Comparison of ENCODE assay signal across 12 cellular contexts in the genomic region with DNA sequence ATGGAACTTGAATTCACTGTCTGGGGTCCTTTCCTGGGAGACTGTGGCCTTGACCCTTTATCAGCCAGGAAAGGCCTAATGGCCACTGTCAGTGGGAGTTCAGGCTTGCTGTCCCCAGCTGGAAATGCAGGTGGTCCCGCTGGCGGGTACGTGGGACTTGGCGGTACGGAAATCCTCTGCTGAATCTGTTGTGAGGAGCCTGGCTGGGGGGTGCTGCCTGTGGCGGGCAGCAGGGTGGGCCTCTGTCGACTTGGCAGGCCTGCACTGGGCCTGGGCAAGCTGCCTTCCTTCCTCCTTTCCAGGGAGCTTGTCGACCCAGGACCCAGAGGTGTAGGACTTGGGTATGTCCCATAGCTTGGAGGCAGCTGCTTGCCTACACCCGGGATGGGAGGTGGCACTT.
"Had no signal": no experiment of that assay in that cellular context is flagged by ENCODE, and none has a peak within 500 bp of the region (broad histone marks: within the 10 kb centered on the region; RNA-seq: fewer than 3 reads in every experiment).

No MANE protein-coding gene starts in this region.

- H3K27ac Mint-ChIP-seq: activated CD4-positive, alpha-beta T cell treated with anti-CD3 and anti-CD28 coated beads, Interleukin-2, amount 10 ng/mL, durations not matched to agents 7 days and 5 days; activated naive CD8-positive, alpha-beta T cell treated with anti-CD3 and anti-CD28 coated beads, Interleukin-2, amount 10 ng/mL, durations not matched to agents 7 days and 5 days; immature natural killer cell; memory B cell; natural killer cell treated with Interleukin-12 subunit alpha and Interleukin-12 subunit beta and Interleukin-15 and Interleukin-18, amount 100 ng/mL, for 72 hours had no signal

- H3K4me3 ChIP-seq: colonic mucosa, skin epidermis, tibial artery had no signal

- H3K9me3 Mint-ChIP-seq: activated CD4-positive, alpha-beta T cell treated with anti-CD3 and anti-CD28 coated beads, Interleukin-2, amount 10 ng/mL, durations not matched to agents 7 days and 5 days; activated naive CD8-positive, alpha-beta T cell treated with anti-CD3 and anti-CD28 coated beads, Interleukin-2, amount 10 ng/mL, durations not matched to agents 7 days and 5 days; activated T-cell treated with anti-CD3 and anti-CD28 coated beads, Interleukin-2, amount 50 U/mL, for 4 hours; immature natural killer cell; memory B cell; natural killer cell treated with Interleukin-12 subunit alpha and Interleukin-12 subunit beta and Interleukin-15 and Interleukin-18, amount 100 ng/mL, for 72 hours had no signal

- H3K9me3 ChIP-seq: colonic mucosa, tibial artery had no signal

- H3K4me1 ChIP-seq: colonic mucosa had no signal

- DNase-seq: activated CD4-positive, alpha-beta T cell treated with anti-CD3 and anti-CD28 coated beads, Interleukin-2, amount 10 ng/mL, durations not matched to agents 7 days and 5 days; activated CD4-positive, CD25-positive, alpha-beta regulatory T cell; activated effector memory CD4-positive, alpha-beta T cell treated with anti-CD3 and anti-CD28 coated beads, Interleukin-2, amount 50 U/mL, for 16 hours; activated naive CD8-positive, alpha-beta T cell treated with anti-CD3 and anti-CD28 coated beads, Interleukin-2, amount 10 ng/mL, durations not matched to agents 7 days and 5 days; activated T-cell treated with anti-CD3 and anti-CD28 coated beads, Interleukin-2, amount 50 U/mL, for 4 hours; colonic mucosa; effector CD8-positive, alpha-beta T cell; immature natural killer cell had no signal

- H3K4me3 Mint-ChIP-seq: activated CD4-positive, alpha-beta T cell treated with anti-CD3 and anti-CD28 coated beads, Interleukin-2, amount 10 ng/mL, durations not matched to agents 7 days and 5 days; activated naive CD8-positive, alpha-beta T cell treated with anti-CD3 and anti-CD28 coated beads, Interleukin-2, amount 10 ng/mL, durations not matched to agents 7 days and 5 days; activated T-cell treated with anti-CD3 and anti-CD28 coated beads, Interleukin-2, amount 50 U/mL, for 4 hours; immature natural killer cell; memory B cell; natural killer cell treated with Interleukin-12 subunit alpha and Interleukin-12 subunit beta and Interleukin-15 and Interleukin-18, amount 100 ng/mL, for 72 hours had no signal

- H3K4me1 Mint-ChIP-seq: activated CD4-positive, alpha-beta T cell treated with anti-CD3 and anti-CD28 coated beads, Interleukin-2, amount 10 ng/mL, durations not matched to agents 7 days and 5 days; activated naive CD8-positive, alpha-beta T cell treated with anti-CD3 and anti-CD28 coated beads, Interleukin-2, amount 10 ng/mL, durations not matched to agents 7 days and 5 days; immature natural killer cell; memory B cell had no signal

- H3K27ac ChIP-seq: colonic mucosa, skin epidermis, tibial artery had no signal

- ATAC-seq: activated T-cell treated with anti-CD3 and anti-CD28 coated beads, Interleukin-2, amount 50 U/mL, for 4 hours; natural killer cell treated with Interleukin-12 subunit alpha and Interleukin-12 subunit beta and Interleukin-15 and Interleukin-18, amount 100 ng/mL, for 72 hours had no signal

- H3K27me3 ChIP-seq: colonic mucosa, tibial artery had no signal

- H3K36me3 Mint-ChIP-seq: activated naive CD8-positive, alpha-beta T cell treated with anti-CD3 and anti-CD28 coated beads, Interleukin-2, amount 10 ng/mL, durations not matched to agents 7 days and 5 days; natural killer cell treated with Interleukin-12 subunit alpha and Interleukin-12 subunit beta and Interleukin-15 and Interleukin-18, amount 100 ng/mL, for 72 hours had no signal

- H3K27me3 Mint-ChIP-seq: activated CD4-positive, alpha-beta T cell treated with anti-CD3 and anti-CD28 coated beads, Interleukin-2, amount 10 ng/mL, durations not matched to agents 7 days and 5 days; activated naive CD8-positive, alpha-beta T cell treated with anti-CD3 and anti-CD28 coated beads, Interleukin-2, amount 10 ng/mL, durations not matched to agents 7 days and 5 days; memory B cell; natural killer cell treated with Interleukin-12 subunit alpha and Interleukin-12 subunit beta and Interleukin-15 and Interleukin-18, amount 100 ng/mL, for 72 hours had no signal
